ENCODE assay signal across 25 cellular contexts in genomic region chr15:74414081-74414580, GRCh38. TPM values are rescaled to one million over a fixed set of nuclear protein-coding genes. Genes with fewer than 3 reads are reported as not detected.
DNase-seq lines count a peak whose midpoint lies in the region; ATAC-seq and TF ChIP-seq lines count a peak whose summit lies in the region.
"Had no signal": no experiment of that assay in that cellular context is flagged by ENCODE, and none has a peak within 500 bp of the region (broad histone marks: within the 10 kb centered on the region; RNA-seq: fewer than 3 reads in every experiment).

No MANE protein-coding gene starts in this region.

- POLR2A ChIA-PET in activated CD4-positive, alpha-beta T cell treated with anti-CD3 and anti-CD28 coated beads for 36 hours (lab: Charles Lee), result no interaction called here
- POLR2A ChIA-PET in RWPE1 (lab: Yijun Ruan, JAX; ENCODE audit: low non-redundant PET), result no interaction called here

- ATAC-seq in activated CD4-positive, alpha-beta T cell treated with anti-CD3 and anti-CD28 coated beads for 36 hours, result no peak
- no peak for ATAC-seq in stimulated activated memory B cell treated with anti-CD40 and anti-IgM and Interleukin-4, amounts not matched to agents 10 μg/mL and 1 μg/mL and 100 μg/mL, for 72 hours
- ATAC-seq in GM19463 (IDR thresholded peaks at IDR 0.05; ENCODE audit: unreplicated experiment), result no peak

- H3K4me3 ChIP-seq in dorsolateral prefrontal cortex, result no peak overlapping the region
- H3K4me3 ChIP-seq: spleen, stomach had no signal

- H3K4me3 Mint-ChIP-seq in activated CD4-positive, alpha-beta T cell treated with anti-CD3 and anti-CD28 coated beads, Interleukin-2, amount 10 ng/mL, durations not matched to agents 24 days and 14 days, result no peak overlapping the region
- no peak overlapping the region for H3K4me3 Mint-ChIP-seq in activated CD4-positive, alpha-beta T cell treated with anti-CD3 and anti-CD28 coated beads for 36 hours
- peak overlapping the region; percentile 9 for H3K4me3 Mint-ChIP-seq in stimulated activated memory B cell treated with anti-CD40 and anti-IgM and Interleukin-4, amounts not matched to agents 10 μg/mL and 1 μg/mL and 100 μg/mL, for 72 hours
- H3K4me3 Mint-ChIP-seq: type B pancreatic cell had no signal

- H3K27me3 Mint-ChIP-seq in activated CD4-positive, alpha-beta T cell treated with anti-CD3 and anti-CD28 coated beads, Interleukin-2, amount 10 ng/mL, durations not matched to agents 24 days and 14 days, result no peaks in the 10 kb centered on the region
- no peaks in the 10 kb centered on the region for H3K27me3 Mint-ChIP-seq in activated CD4-positive, alpha-beta T cell treated with anti-CD3 and anti-CD28 coated beads for 36 hours
- no peaks in the 10 kb centered on the region for H3K27me3 Mint-ChIP-seq in stimulated activated memory B cell treated with anti-CD40 and anti-IgM and Interleukin-4, amounts not matched to agents 10 μg/mL and 1 μg/mL and 100 μg/mL, for 72 hours
- H3K27me3 Mint-ChIP-seq: type B pancreatic cell had no signal

- no peaks in the 10 kb centered on the region for H3K9me3 Mint-ChIP-seq in activated CD4-positive, alpha-beta T cell treated with anti-CD3 and anti-CD28 coated beads, Interleukin-2, amount 10 ng/mL, durations not matched to agents 24 days and 14 days
- H3K9me3 Mint-ChIP-seq in activated CD4-positive, alpha-beta T cell treated with anti-CD3 and anti-CD28 coated beads for 36 hours (ENCODE audit: low read depth), result no peaks in the 10 kb centered on the region
- H3K9me3 Mint-ChIP-seq in stimulated activated memory B cell treated with anti-CD40 and anti-IgM and Interleukin-4, amounts not matched to agents 10 μg/mL and 1 μg/mL and 100 μg/mL, for 72 hours, result no peaks in the 10 kb centered on the region
- H3K9me3 Mint-ChIP-seq: type B pancreatic cell had no signal

- CTCF ChIA-PET in activated CD4-positive, alpha-beta T cell treated with anti-CD3 and anti-CD28 coated beads for 36 hours (lab: Charles Lee), result no interaction called here
- CTCF ChIA-PET in RWPE1 (lab: Yijun Ruan, JAX), result no interaction called here

- H3K4me1 Mint-ChIP-seq in activated CD4-positive, alpha-beta T cell treated with anti-CD3 and anti-CD28 coated beads, Interleukin-2, amount 10 ng/mL, durations not matched to agents 24 days and 14 days, result peaks cover 23% of the 10 kb centered on the region
- peaks cover 10% of the 10 kb centered on the region for H3K4me1 Mint-ChIP-seq in activated CD4-positive, alpha-beta T cell treated with anti-CD3 and anti-CD28 coated beads for 36 hours
- H3K4me1 Mint-ChIP-seq in stimulated activated memory B cell treated with anti-CD40 and anti-IgM and Interleukin-4, amounts not matched to agents 10 μg/mL and 1 μg/mL and 100 μg/mL, for 72 hours, result peaks cover 94% of the 10 kb centered on the region

- no peak for DNase-seq in activated CD4-positive, alpha-beta T cell treated with anti-CD3 and anti-CD28 coated beads, Interleukin-2, amount 10 ng/mL, durations not matched to agents 24 days and 14 days
- DNase-seq in activated CD4-positive, alpha-beta T cell treated with anti-CD3 and anti-CD28 coated beads for 36 hours, result no peak
- DNase-seq in RWPE1 (ENCODE audit: low spot score) (no peak), dorsolateral prefrontal cortex (no peak), inferior parietal cortex (ENCODE audit: extremely low spot score) (no peak), NCI-H1048 (lab: John Stamatoyannopoulos, UW) (no peak)
- DNase-seq: activated effector memory CD4-positive, alpha-beta T cell treated with anti-CD3 and anti-CD28 coated beads, Interleukin-2, amount 50 U/mL, for 16 hours; amniotic stem cell; Caco-2; cortex of kidney; NCI-H1105; NCI-H2081; NCI-H345; NCI-H774; occipital lobe; retina; Right ventricle myocardium superior; spleen; stimulated activated CD4-positive, alpha-beta T cell treated with anti-CD3 and anti-CD28 coated beads, Interleukin-4, amount 100 ng/mL, for 1 hour; stomach had no signal

- H3K27me3 ChIP-seq in dorsolateral prefrontal cortex, result no peaks in the 10 kb centered on the region
- H3K27me3 ChIP-seq: spleen, stomach had no signal

- TF ChIP-seq CTCF in RWPE1 (conservative IDR thresholded peaks at IDR 0.05; ENCODE audit: low read depth), result no peak
- TF ChIP-seq CTCF in dorsolateral prefrontal cortex (IDR thresholded peaks at IDR 0.05 in 54 of 56, conservative IDR thresholded peaks at IDR 0.05 in 2 of 56; ENCODE audit: low read depth in 1 of 56, partially characterized antibody in 56 of 56), result no peak

- H3K27ac ChIP-seq in RWPE1 (peak overlapping the region; percentile 6; the same call in 1 of the 2 replicates), dorsolateral prefrontal cortex (peak overlapping the region in 53 of 59 donors; percentile 1 to 100 (median 72))
- H3K27ac ChIP-seq: stomach had no signal

- peak overlapping the region; percentile 38 for H3K27ac Mint-ChIP-seq in activated CD4-positive, alpha-beta T cell treated with anti-CD3 and anti-CD28 coated beads, Interleukin-2, amount 10 ng/mL, durations not matched to agents 24 days and 14 days
- H3K27ac Mint-ChIP-seq in activated CD4-positive, alpha-beta T cell treated with anti-CD3 and anti-CD28 coated beads for 36 hours, result no peak overlapping the region
- peak overlapping the region; percentile 94 for H3K27ac Mint-ChIP-seq in stimulated activated memory B cell treated with anti-CD40 and anti-IgM and Interleukin-4, amounts not matched to agents 10 μg/mL and 1 μg/mL and 100 μg/mL, for 72 hours
- H3K27ac Mint-ChIP-seq: type B pancreatic cell had no signal

- intact Hi-C loops in activated CD4-positive, alpha-beta T cell treated with anti-CD3 and anti-CD28 coated beads, Interleukin-2, amount 10 ng/mL, durations not matched to agents 24 days and 14 days (cut with micrococcal nuclease), result no loop called here
- intact Hi-C loops in activated CD4-positive, alpha-beta T cell treated with anti-CD3 and anti-CD28 coated beads for 36 hours (cut with DNase I, micrococcal nuclease), result no loop called here
- intact Hi-C loops in dorsolateral prefrontal cortex (cut with DNase I), result no loop called here

- H3K36me3 Mint-ChIP-seq in activated CD4-positive, alpha-beta T cell treated with anti-CD3 and anti-CD28 coated beads, Interleukin-2, amount 10 ng/mL, durations not matched to agents 24 days and 14 days (ENCODE audit: low read depth), result peaks cover 70% of the 10 kb centered on the region
- H3K36me3 Mint-ChIP-seq in activated CD4-positive, alpha-beta T cell treated with anti-CD3 and anti-CD28 coated beads for 36 hours (ENCODE audit: low read depth), result peaks cover 48% of the 10 kb centered on the region
- H3K36me3 Mint-ChIP-seq in stimulated activated memory B cell treated with anti-CD40 and anti-IgM and Interleukin-4, amounts not matched to agents 10 μg/mL and 1 μg/mL and 100 μg/mL, for 72 hours, result peaks cover 93% of the 10 kb centered on the region

RNA-seq across cellular contexts. Expression of gene SEMA7A, which starts 19.6 kb away (rescaled TPM):
- total RNA-seq in activated CD4-positive, alpha-beta T cell treated with anti-CD3 and anti-CD28 coated beads, Interleukin-2, amount 10 ng/mL, durations not matched to agents 24 days and 14 days, result 88.0 and 89.6 TPM in 2 replicates
- 10 to 100 TPM; 57.3 to 57.7 TPM for total RNA-seq in activated CD4-positive, alpha-beta T cell treated with anti-CD3 and anti-CD28 coated beads for 36 hours
- 100 to 1,000 TPM in 2 of 120 experiments, 10 to 100 TPM in 118; 34.1 to 116 (median 63.6) TPM for total RNA-seq in dorsolateral prefrontal cortex

RNA-seq across cellular contexts. Expression of gene CYP11A1, which starts 46.7 kb away (rescaled TPM):
- not detected in 2 replicates for total RNA-seq in activated CD4-positive, alpha-beta T cell treated with anti-CD3 and anti-CD28 coated beads, Interleukin-2, amount 10 ng/mL, durations not matched to agents 24 days and 14 days
- not detected for total RNA-seq in activated CD4-positive, alpha-beta T cell treated with anti-CD3 and anti-CD28 coated beads for 36 hours
- total RNA-seq in dorsolateral prefrontal cortex, result 1 to 10 TPM in 106 of 120 experiments, under 1 TPM in 14; 0.37 to 5.5 (median 2.0) TPM
- total RNA-seq: Caco-2, glomerular endothelial cell, lung microvascular endothelial cell, occipital lobe had no signal

RNA-seq across cellular contexts. Expression of gene UBL7, which starts 46.8 kb away (rescaled TPM):
- total RNA-seq in activated CD4-positive, alpha-beta T cell treated with anti-CD3 and anti-CD28 coated beads, Interleukin-2, amount 10 ng/mL, durations not matched to agents 24 days and 14 days, result 53.5 and 62.1 TPM in 2 replicates
- 10 to 100 TPM; 47.5 to 48.6 TPM for total RNA-seq in activated CD4-positive, alpha-beta T cell treated with anti-CD3 and anti-CD28 coated beads for 36 hours
- total RNA-seq in dorsolateral prefrontal cortex, result 100 to 1,000 TPM in 1 of 120 experiments, 10 to 100 TPM in 119; 46.8 to 107 (median 78.1) TPM
